Comparison of ENCODE assay signal across 24 cellular contexts in the genomic region with DNA sequence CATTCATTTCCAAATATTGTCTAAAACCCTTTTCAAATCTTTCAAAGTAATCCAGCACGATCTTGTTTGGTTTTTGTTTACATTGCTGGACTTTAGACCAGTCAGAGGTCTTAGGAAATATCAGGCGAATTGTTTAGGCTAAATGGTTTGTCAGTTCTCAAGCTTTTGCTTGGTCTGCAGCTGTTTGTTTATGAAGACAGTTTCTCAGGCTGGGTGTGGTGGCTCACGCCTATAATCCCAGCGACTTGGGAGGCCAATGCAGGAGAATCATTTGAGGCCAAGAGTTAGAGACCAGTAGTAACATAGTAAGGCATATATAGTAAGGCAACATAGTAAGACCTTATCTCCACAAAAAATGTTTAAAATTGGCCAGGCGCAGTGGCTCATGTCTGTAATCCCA.
"Had no signal": no experiment of that assay in that cellular context is flagged by ENCODE, and none has a peak within 500 bp of the region (broad histone marks: within the 10 kb centered on the region; RNA-seq: fewer than 3 reads in every experiment).

No MANE protein-coding gene starts in this region.

- H3K27me3 ChIP-seq: gastroesophageal sphincter, sigmoid colon, stomach, suprapubic skin, tibial nerve had no signal

- FAIRE-seq: islet of Langerhans had no signal

- H3K27ac ChIP-seq: gastroesophageal sphincter, lower lobe of right lung, sigmoid colon, stomach, suprapubic skin, tibial nerve, VCaP had no signal

- ATAC-seq: activated CD8-positive, alpha-beta memory T cell treated with anti-CD3 and anti-CD28 coated beads, Interleukin-2, amount 10 ng/mL, durations not matched to agents 7 days and 5 days; activated CD8-positive, alpha-beta T cell treated with anti-CD3 and anti-CD28 coated beads for 36 hours; gastroesophageal sphincter; left colon; lower lobe of right lung; naive thymus-derived CD4-positive, alpha-beta T cell; stimulated activated memory B cell treated with anti-CD40 and anti-IgM and Interleukin-4, amounts not matched to agents 10 μg/mL and 1 μg/mL and 100 μg/mL, for 72 hours had no signal

- DNase-seq: activated CD4-positive, alpha-beta T cell treated with anti-CD3 and anti-CD28 coated beads, Interleukin-2, amount 10 ng/mL, durations not matched to agents 7 days and 5 days; activated CD4-positive, CD25-positive, alpha-beta regulatory T cell treated with anti-CD3 and anti-CD28 coated beads, Interleukin-2, amount 50 U/mL, for 72 hours; activated CD8-positive, alpha-beta memory T cell treated with anti-CD3 and anti-CD28 coated beads, Interleukin-2, amount 10 ng/mL, durations not matched to agents 7 days and 5 days; activated CD8-positive, alpha-beta T cell treated with anti-CD3 and anti-CD28 coated beads for 36 hours; activated gamma-delta T cell treated with Interleukin-2 at 50 U/mL for 16 hours; aorta; effector CD4-positive, alpha-beta T cell; head of caudate nucleus; hypothalamus; left colon; lower lobe of right lung; naive thymus-derived CD4-positive, alpha-beta T cell; occipital lobe; retina; sigmoid colon; stimulated activated CD4-positive, alpha-beta T cell treated with anti-CD3 and anti-CD28 coated beads, Interleukin-15, amount 100 ng/mL, for 24 hours; stomach had no signal

- H3K9me3 ChIP-seq: gastroesophageal sphincter, lower lobe of right lung, sigmoid colon, stomach, suprapubic skin, tibial nerve had no signal

- H3K36me3 ChIP-seq: gastroesophageal sphincter, lower lobe of right lung, sigmoid colon, stomach, suprapubic skin, tibial nerve had no signal

- H3K4me3 ChIP-seq: gastroesophageal sphincter, lower lobe of right lung, sigmoid colon, smooth muscle cell, stomach, suprapubic skin, tibial nerve had no signal
